In genomic region chr1:187928288-187928687, GRCh38 we compare ENCODE assay signal across 7 cellular contexts.
DNase-seq lines count a peak whose midpoint lies in the region; ATAC-seq and TF ChIP-seq lines count a peak whose summit lies in the region.

No MANE protein-coding gene starts in this region.

- ATAC-seq in activated naive CD8-positive, alpha-beta T cell treated with anti-CD3 and anti-CD28 coated beads, Interleukin-2, amount 50 U/mL, for 24 hours, result no peak

- H3K4me3 Mint-ChIP-seq in endothelial cell (ENCODE audit: unreplicated experiment), result no peak overlapping the region
- no peak overlapping the region for H3K4me3 Mint-ChIP-seq in activated naive CD8-positive, alpha-beta T cell treated with anti-CD3 and anti-CD28 coated beads, Interleukin-2, amount 50 U/mL, for 24 hours

- no peaks in the 10 kb centered on the region for H3K9me3 Mint-ChIP-seq in endothelial cell (ENCODE audit: unreplicated experiment)
- peaks cover 7% of the 10 kb centered on the region for H3K9me3 Mint-ChIP-seq in activated naive CD8-positive, alpha-beta T cell treated with anti-CD3 and anti-CD28 coated beads, Interleukin-2, amount 50 U/mL, for 24 hours

- peak; percentile 30 for DNase-seq in GM20000 (ENCODE audit: low spot score)
- DNase-seq in LoVo (ENCODE audit: low spot score), result peak; percentile 13
- DNase-seq in endothelial cell (ENCODE audit: low spot score), result peak; percentile 47
- DNase-seq in retina, result peak; percentile 41
- DNase-seq in NCI-H2029 (lab: John Stamatoyannopoulos, UW), result no peak
- no peak for DNase-seq in activated naive CD8-positive, alpha-beta T cell treated with anti-CD3 and anti-CD28 coated beads, Interleukin-2, amount 50 U/mL, for 24 hours
- no peak for DNase-seq in NCI-H128 (lab: John Stamatoyannopoulos, UW; ENCODE audit: unreplicated experiment)

- H3K4me1 Mint-ChIP-seq in endothelial cell (ENCODE audit: unreplicated experiment), result peaks cover 12% of the 10 kb centered on the region
- no peaks in the 10 kb centered on the region for H3K4me1 Mint-ChIP-seq in activated naive CD8-positive, alpha-beta T cell treated with anti-CD3 and anti-CD28 coated beads, Interleukin-2, amount 50 U/mL, for 24 hours

- TF ChIP-seq CTCF in GM20000 (IDR thresholded peaks at IDR 0.05; ENCODE audit: extremely low read depth, missing control alignments) (peak; percentile 41), endothelial cell (IDR thresholded peaks at IDR 0.05; ENCODE audit: unreplicated experiment) (peak; percentile 29)

- H3K27me3 Mint-ChIP-seq in endothelial cell (ENCODE audit: unreplicated experiment), result no peaks in the 10 kb centered on the region
- H3K27me3 Mint-ChIP-seq in activated naive CD8-positive, alpha-beta T cell treated with anti-CD3 and anti-CD28 coated beads, Interleukin-2, amount 50 U/mL, for 24 hours, result no peaks in the 10 kb centered on the region

- H3K36me3 Mint-ChIP-seq in endothelial cell (ENCODE audit: low read depth, unreplicated experiment), result no peaks in the 10 kb centered on the region
- H3K36me3 Mint-ChIP-seq in activated naive CD8-positive, alpha-beta T cell treated with anti-CD3 and anti-CD28 coated beads, Interleukin-2, amount 50 U/mL, for 24 hours (ENCODE audit: low read depth), result no peaks in the 10 kb centered on the region

- no peak overlapping the region for H3K27ac Mint-ChIP-seq in endothelial cell (ENCODE audit: unreplicated experiment)
- H3K27ac Mint-ChIP-seq in activated naive CD8-positive, alpha-beta T cell treated with anti-CD3 and anti-CD28 coated beads, Interleukin-2, amount 50 U/mL, for 24 hours, result no peak overlapping the region

Comparison
In these comparisons a context has a peak if more than half of its experiments do, and no peak if none do; other contexts are left out.
1. DNase-seq: peak in GM20000 (single experiment), LoVo (single experiment), endothelial cell (single experiment) and retina (single experiment); none in NCI-H2029 (single experiment), activated naive CD8-positive, alpha-beta T cell treated with anti-CD3 and anti-CD28 coated beads, Interleukin-2, amount 50 U/mL, for 24 hours (single experiment) and NCI-H128 (single experiment).